16 cellular contexts compared by ENCODE assay signal in genomic region chr10:95454356-95454755, GRCh38.
DNase-seq lines count a peak whose midpoint lies in the region; ATAC-seq and TF ChIP-seq lines count a peak whose summit lies in the region.
"Had no signal": no experiment of that assay in that cellular context is flagged by ENCODE, and none has a peak within 500 bp of the region (broad histone marks: within the 10 kb centered on the region; RNA-seq: fewer than 3 reads in every experiment).

No MANE protein-coding gene starts in this region.

- H3K9ac ChIP-seq in rectal smooth muscle tissue (ENCODE audit: low read length) = no peak overlapping the region

- H3K27ac ChIP-seq in coronary artery (peak overlapping the region in 1 of 2 donors; percentile 87), gastroesophageal sphincter (peak overlapping the region; percentile 84 to 97 (median 93)), rectal smooth muscle tissue (ENCODE audit: low read depth, low read length) (peak overlapping the region; percentile 73), tibial artery (peak overlapping the region; percentile 80 to 91)
- H3K27ac ChIP-seq: HL-60 had no signal

- TF ChIP-seq EP300 in gastroesophageal sphincter (IDR thresholded peaks at IDR 0.05) = no peak

- no peaks in the 10 kb centered on the region for H3K9me3 ChIP-seq in gastroesophageal sphincter
- H3K9me3 ChIP-seq in tibial artery = no peaks in the 10 kb centered on the region

- no peaks in the 10 kb centered on the region for H3K36me3 ChIP-seq in gastroesophageal sphincter
- H3K36me3 ChIP-seq in rectal smooth muscle tissue (ENCODE audit: control insufficient read depth, insufficient read depth, low read length) = no peaks in the 10 kb centered on the region
- peaks cover 0 to 21% (median 7%) of the 10 kb centered on the region in 3 donors for H3K36me3 ChIP-seq in tibial artery

- no peak for TF ChIP-seq POLR2A in gastroesophageal sphincter (IDR thresholded peaks at IDR 0.05)

- no peak for ATAC-seq in gastroesophageal sphincter
- no peak for ATAC-seq in GM19035 (IDR thresholded peaks at IDR 0.05; ENCODE audit: unreplicated experiment)

- in situ Hi-C loops in KBM-7 (cut with MboI; ENCODE audit: low pct_unique_long_range_greater_than_20kb, low sequenced_read_pairs) = no loop called here

- DNase-seq in coronary artery (ENCODE audit: low spot score) (peak; percentile 55), tibial artery (no peak), CD1c-positive myeloid dendritic cell (ENCODE audit: extremely low spot score) (no peak), SIG-M5 treated with dmso at 0.1 percent for 504 hours (lab: John Stamatoyannopoulos, UW; ENCODE audit: unreplicated experiment) (no peak), KBM-7 (no peak)
- DNase-seq: C1 segment of cervical spinal cord; CD4-positive, alpha-beta memory T cell; DMS153; DMS79 treated with DMSO at 0.1 percent for 48 hours; EL; GOT3; H9 had no signal

- peaks cover 16 to 97% (median 49%) of the 10 kb centered on the region in 3 donors for H3K4me1 ChIP-seq in gastroesophageal sphincter
- peaks cover 64% of the 10 kb centered on the region for H3K4me1 ChIP-seq in rectal smooth muscle tissue (ENCODE audit: control insufficient read depth, insufficient read depth, low read length)
- peaks cover 0 to 100% (median 67%) of the 10 kb centered on the region in 4 donors for H3K4me1 ChIP-seq in tibial artery

- TF ChIP-seq CTCF in coronary artery (IDR thresholded peaks at IDR 0.05) (no peak), gastroesophageal sphincter (IDR thresholded peaks at IDR 0.05) (no peak), tibial artery (IDR thresholded peaks at IDR 0.05) (no peak)

- WGBS in gastroesophageal sphincter (ENCODE audit: low coverage in 1 of 2), 2 donors = 56 to 82% methylated on average over 3 of the region's 3 CpGs

- H3K27me3 ChIP-seq in gastroesophageal sphincter = no peaks in the 10 kb centered on the region
- no peaks in the 10 kb centered on the region for H3K27me3 ChIP-seq in rectal smooth muscle tissue (ENCODE audit: control insufficient read depth, insufficient read depth, low read length)
- H3K27me3 ChIP-seq in tibial artery = no peaks in the 10 kb centered on the region

- intact Hi-C loops in tibial artery (cut with DNase I; ENCODE audit: low total_unique reads) = no loop called here

- H3K4me3 ChIP-seq in coronary artery (no peak overlapping the region), gastroesophageal sphincter (no peak overlapping the region), rectal smooth muscle tissue (ENCODE audit: low read length) (no peak overlapping the region), tibial artery (no peak overlapping the region)
